ENCODE assay signal across 1 cellular context in the genomic region with DNA sequence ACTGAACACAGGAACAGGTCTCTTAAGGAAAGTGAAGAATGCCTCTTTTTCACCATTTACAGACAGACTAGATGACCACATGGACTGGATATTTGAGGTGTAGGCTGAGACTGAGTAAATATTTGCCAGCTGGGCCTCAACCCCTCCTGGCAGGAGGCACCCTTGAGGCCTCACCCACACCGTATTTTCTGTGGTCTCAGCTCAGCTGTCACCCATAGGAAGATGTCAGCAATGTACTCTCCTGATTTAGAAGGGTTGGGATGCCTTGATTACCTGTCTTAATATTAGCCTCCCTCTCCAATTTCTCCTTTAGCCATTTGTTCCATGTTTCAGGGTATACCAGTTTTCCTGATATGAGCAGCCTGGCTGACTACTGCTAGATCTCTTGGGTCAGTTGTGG.
TF ChIP-seq lines count a peak whose summit lies in the region.

No MANE protein-coding gene starts in this region.

TF ChIP-seq in GM23338, 12 proteins besides CTCF, POLR2A, EP300 and RAD21 (continued from another document):
- TF ChIP-seq, protein P1, sequence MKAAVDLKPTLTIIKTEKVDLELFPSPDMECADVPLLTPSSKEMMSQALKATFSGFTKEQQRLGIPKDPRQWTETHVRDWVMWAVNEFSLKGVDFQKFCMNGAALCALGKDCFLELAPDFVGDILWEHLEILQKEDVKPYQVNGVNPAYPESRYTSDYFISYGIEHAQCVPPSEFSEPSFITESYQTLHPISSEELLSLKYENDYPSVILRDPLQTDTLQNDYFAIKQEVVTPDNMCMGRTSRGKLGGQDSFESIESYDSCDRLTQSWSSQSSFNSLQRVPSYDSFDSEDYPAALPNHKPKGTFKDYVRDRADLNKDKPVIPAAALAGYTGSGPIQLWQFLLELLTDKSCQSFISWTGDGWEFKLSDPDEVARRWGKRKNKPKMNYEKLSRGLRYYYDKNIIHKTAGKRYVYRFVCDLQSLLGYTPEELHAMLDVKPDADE (IDR thresholded peaks at IDR 0.05): no peak
